Comparison of ENCODE assay signal across 8 cellular contexts in genomic region chr10:102393411-102394078, GRCh38. TPM values are rescaled to one million over a fixed set of nuclear protein-coding genes. Genes with fewer than 3 reads are reported as not detected.
DNase-seq lines count a peak whose midpoint lies in the region; ATAC-seq and TF ChIP-seq lines count a peak whose summit lies in the region.

No MANE protein-coding gene starts in this region.

- H3K27me3 ChIP-seq in spleen (replicated peaks in 1 of 7): no peaks in the 10 kb centered on the region

- TF ChIP-seq CTCF in glutamatergic neuron (IDR thresholded peaks at IDR 0.05; ENCODE audit: partially characterized antibody, unreplicated experiment): no peak
- peak in 9 of 11 experiments; percentile 95 to 99 (median 98) for TF ChIP-seq CTCF in spleen (IDR thresholded peaks at IDR 0.05 in 8 of 11, conservative IDR thresholded peaks at IDR 0.05 in 3 of 11)

- H3K36me3 ChIP-seq in spleen: peaks cover 0 to 23% (median 21%) of the 10 kb centered on the region in 6 donors

- H3K4me3 ChIP-seq in spleen: peak overlapping the region; percentile 67 to 95 (median 84)

- peaks cover 38% of the 10 kb centered on the region for H3K4me1 Mint-ChIP-seq in T-helper 17 cell
- peaks cover 14% of the 10 kb centered on the region for H3K4me1 Mint-ChIP-seq in glutamatergic neuron (ENCODE audit: low read depth, unreplicated experiment)

- TF ChIP-seq POLR2A in spleen (IDR thresholded peaks at IDR 0.05): no peak

- peak overlapping the region; percentile 95 for H3K4me3 Mint-ChIP-seq in T-helper 17 cell
- H3K4me3 Mint-ChIP-seq in glutamatergic neuron (ENCODE audit: unreplicated experiment): peak overlapping the region; percentile 83

- H3K9me3 ChIP-seq in T-helper 17 cell (ENCODE audit: control insufficient read depth, low read length, poor library complexity, severe bottlenecking) (no peaks in the 10 kb centered on the region), spleen (no peaks in the 10 kb centered on the region)

- H3K4me1 ChIP-seq in spleen: peaks cover 23 to 58% (median 38%) of the 10 kb centered on the region in 6 donors

- intact Hi-C loops in spleen (cut with DNase I; ENCODE audit: low total_unique reads): loop anchor here (10.0 kb wide), 2 partner anchors 81 to 191 kb away; no protein-coding TSS in a partner anchor

- H3K27me3 Mint-ChIP-seq in T-helper 17 cell (no peaks in the 10 kb centered on the region), glutamatergic neuron (ENCODE audit: unreplicated experiment) (peaks cover 11% of the 10 kb centered on the region)

- DNase-seq in NCI-H1092 treated with DMSO at 0.1 percent for 48 hours (lab: John Stamatoyannopoulos, UW) (peak; percentile 17), NCI-H1092 (lab: John Stamatoyannopoulos, UW) (no peak), T-helper 17 cell (no peak), glutamatergic neuron (no peak), spleen (peak; percentile 82), NCI-H345 (lab: John Stamatoyannopoulos, UW) (no peak)

- peaks cover 3% of the 10 kb centered on the region for H3K36me3 Mint-ChIP-seq in T-helper 17 cell (ENCODE audit: low read depth)
- no peaks in the 10 kb centered on the region for H3K36me3 Mint-ChIP-seq in glutamatergic neuron (ENCODE audit: unreplicated experiment)

- H3K9me3 Mint-ChIP-seq in glutamatergic neuron (ENCODE audit: unreplicated experiment): peaks cover 4% of the 10 kb centered on the region

- H3K27ac ChIP-seq in spleen: peak overlapping the region; percentile 88 to 100 (median 99)

- ATAC-seq in T-helper 17 cell (no peak), HG02623 (IDR thresholded peaks at IDR 0.05; ENCODE audit: unreplicated experiment) (no peak), HG02852 (IDR thresholded peaks at IDR 0.05; ENCODE audit: unreplicated experiment) (no peak)

- H3K27ac Mint-ChIP-seq in T-helper 17 cell: peak overlapping the region; percentile 99
- H3K27ac Mint-ChIP-seq in glutamatergic neuron (ENCODE audit: unreplicated experiment): no peak overlapping the region

- WGBS in spleen, 5 donors: 30 to 36% (median 34%) methylated on average over 29 to 30 of the region's 30 CpGs

RNA-seq across cellular contexts. Expression of gene NFKB2, which starts 2.0 kb away (rescaled TPM):
- 100 to 1,000 TPM; 364 to 390 TPM for total RNA-seq in T-helper 17 cell
- 7.5 TPM for total RNA-seq in glutamatergic neuron (ENCODE audit: unreplicated experiment)
- 100 to 1,000 TPM in 3 of 7 donors, 10 to 100 TPM in 4; 51.6 to 161 (median 75.2) TPM for total RNA-seq in spleen
- polyA plus RNA-seq in spleen: 10 to 100 TPM; 34.7 to 55.2 (median 51.9) TPM

RNA-seq across cellular contexts. Expression of gene PSD, which starts 25.0 kb away (rescaled TPM):
- total RNA-seq in T-helper 17 cell (1 to 10 TPM; 2.9 to 5.1 TPM), glutamatergic neuron (ENCODE audit: unreplicated experiment) (88.5 TPM), spleen (1 to 10 TPM in 6 of 7 donors, under 1 TPM in 1; 0.59 to 2.5 (median 1.3) TPM)
- polyA plus RNA-seq in spleen: 1 to 10 TPM in 2 of 3 donors, under 1 TPM in 1; 0.65 to 1.1 (median 1.0) TPM

RNA-seq across cellular contexts. Expression of gene FBXL15, which starts 27.1 kb away (rescaled TPM):
- 10 to 100 TPM in 1 of 2 donors, 1 to 10 TPM in 1; 9.9 to 14.2 TPM for total RNA-seq in T-helper 17 cell
- total RNA-seq in glutamatergic neuron (ENCODE audit: unreplicated experiment): 23.4 TPM
- 10 to 100 TPM; 16.7 to 27.9 (median 22.8) TPM for total RNA-seq in spleen
- 10 to 100 TPM; 17.6 to 28.7 (median 23.6) TPM for polyA plus RNA-seq in spleen

RNA-seq across cellular contexts. Expression of gene CUEDC2, which starts 38.8 kb away (rescaled TPM):
- total RNA-seq in T-helper 17 cell: 10 to 100 TPM; 27.4 to 30.7 TPM
- total RNA-seq in glutamatergic neuron (ENCODE audit: unreplicated experiment): 104 TPM
- total RNA-seq in spleen: 10 to 100 TPM; 35.3 to 48.4 (median 43.0) TPM
- 10 to 100 TPM; 48.5 to 59.1 (median 58.7) TPM for polyA plus RNA-seq in spleen

RNA-seq across cellular contexts. Expression of gene C10orf95, which starts 57.8 kb away (rescaled TPM):
- total RNA-seq in T-helper 17 cell: under 1 TPM in 1 of 2 donors, not detected in 1; 0.50 TPM
- not detected for total RNA-seq in glutamatergic neuron (ENCODE audit: unreplicated experiment)
- under 1 TPM in 4 of 7 donors, not detected in 3; 0.33 to 0.77 (median 0.47) TPM for total RNA-seq in spleen
- polyA plus RNA-seq in spleen: under 1 TPM; 0.06 to 0.33 (median 0.18) TPM

Comparison
In these comparisons a context has a peak if more than half of its experiments do, and no peak if none do; other contexts are left out.
1. DNase-seq: peak in NCI-H1092 treated with DMSO at 0.1 percent for 48 hours (single experiment) and spleen (single experiment); none in NCI-H1092 (single experiment), T-helper 17 cell (0 of 3), glutamatergic neuron (single experiment) and NCI-H345 (single experiment).
2. RNA of gene PSD, which starts 25.0 kb away (total RNA-seq): 88.5 TPM in glutamatergic neuron (single experiment); 2.9 to 5.1 TPM in T-helper 17 cell and 0.59 to 2.5 TPM in spleen; every median in the first group is over 10 times any median in the second.